In genomic region chr2:168338803-168339437, GRCh38 we compare ENCODE assay signal across 19 cellular contexts.
DNase-seq lines count a peak whose midpoint lies in the region; ATAC-seq and TF ChIP-seq lines count a peak whose summit lies in the region.
"Had no signal": no experiment of that assay in that cellular context is flagged by ENCODE, and none has a peak within 500 bp of the region (broad histone marks: within the 10 kb centered on the region; RNA-seq: fewer than 3 reads in every experiment).

No MANE protein-coding gene starts in this region.

- H2BK12ac ChIP-seq in neuronal stem cell (ENCODE audit: low read length): no peak overlapping the region

- no peak overlapping the region for H4K8ac ChIP-seq in neuronal stem cell (ENCODE audit: low read depth, low read length)

- no peak for TF ChIP-seq CTCF in SK-N-SH (IDR thresholded peaks at IDR 0.05)
- TF ChIP-seq CTCF in esophagus muscularis mucosa (IDR thresholded peaks at IDR 0.05): no peak
- TF ChIP-seq CTCF in GM13977 (IDR thresholded peaks at IDR 0.05; ENCODE audit: extremely low read depth, insufficient read depth, missing control alignments): no peak

- no peak for TF ChIP-seq RAD21 in SK-N-SH (IDR thresholded peaks at IDR 0.05; ENCODE audit: low read length)

- WGBS in SK-N-SH (ENCODE audit: low lambda C conversion rate): 82% methylated on average over 1 of the region's 1 CpG
- WGBS in esophagus muscularis mucosa: 82% methylated on average over 1 of the region's 1 CpG
- WGBS in neuronal stem cell (ENCODE audit: extremely low coverage in 2 of 2, insufficient read length in 2 of 2, insufficient replicate concordance in 1 of 2), 2 donors: no CpG with 5 or more reads among the region's 1 CpG

- no peak overlapping the region for H2BK15ac ChIP-seq in neuronal stem cell (ENCODE audit: low read length)

- ATAC-seq in SK-N-SH treated with all-trans-retinoic acid at 6 μM for 48 hours: no peak
- ATAC-seq: A549, HepG2 had no signal

- no peak for TF ChIP-seq POLR2A in esophagus muscularis mucosa (IDR thresholded peaks at IDR 0.05; ENCODE audit: low read depth)

- no peak overlapping the region for H2AK5ac ChIP-seq in neuronal stem cell (ENCODE audit: low read depth, low read length)

- TF ChIP-seq EP300 in SK-N-SH (IDR thresholded peaks at IDR 0.05; ENCODE audit: borderline replicate concordance in 1 of 2, low read depth in 1 of 2, low read length in 1 of 2) (peak in 1 of 2 experiments; percentile 16; a peak in 1 of 4 replicates), esophagus muscularis mucosa (IDR thresholded peaks at IDR 0.05) (no peak)

- no peaks in the 10 kb centered on the region for H3K27me3 ChIP-seq in SK-N-SH (ENCODE audit: insufficient read depth)
- no peaks in the 10 kb centered on the region for H3K27me3 ChIP-seq in esophagus muscularis mucosa
- no peaks in the 10 kb centered on the region for H3K27me3 ChIP-seq in neuronal stem cell (ENCODE audit: control insufficient read depth in 3 of 3, insufficient read depth in 3 of 3, low read depth in 1 of 3, low read length in 3 of 3)

- no peak overlapping the region for H3K27ac ChIP-seq in SK-N-SH (ENCODE audit: low read depth in 2 of 2, low read length in 1 of 2)
- no peak overlapping the region for H3K27ac ChIP-seq in esophagus muscularis mucosa (replicated peaks in 1 of 4)
- no peak overlapping the region for H3K27ac ChIP-seq in neuronal stem cell (replicated peaks; ENCODE audit: low read length)
- H3K27ac ChIP-seq: 22Rv1, A549, C4-2B had no signal

- no peak overlapping the region for H3K14ac ChIP-seq in neuronal stem cell (ENCODE audit: low read length)

- no peaks in the 10 kb centered on the region for H3F3A ChIP-seq in SK-N-SH (replicated peaks; ENCODE audit: insufficient read depth)

- peaks cover 0 to 6% of the 10 kb centered on the region in 2 experiments; a peak in 1 of 4 replicates for H3K4me1 ChIP-seq in SK-N-SH (ENCODE audit: control insufficient read depth in 1 of 2, insufficient read depth in 2 of 2, low read depth in 1 of 2, low read length in 1 of 2)
- H3K4me1 ChIP-seq in esophagus muscularis mucosa: no peaks in the 10 kb centered on the region
- peaks cover 2 to 6% of the 10 kb centered on the region in 2 donors for H3K4me1 ChIP-seq in neuronal stem cell (ENCODE audit: control insufficient read depth in 2 of 2, insufficient read depth in 1 of 2, low read depth in 1 of 2, low read length in 2 of 2)
- H3K4me1 ChIP-seq: A549 had no signal

- H3K36me3 ChIP-seq in SK-N-SH (replicated peaks in 1 of 2; ENCODE audit: control insufficient read depth in 1 of 2, insufficient read depth in 2 of 2, low read length in 1 of 2) (no peaks in the 10 kb centered on the region), esophagus muscularis mucosa (no peaks in the 10 kb centered on the region), neuronal stem cell (replicated peaks in 1 of 2; ENCODE audit: control insufficient read depth in 2 of 2, insufficient read depth in 2 of 2, low read length in 2 of 2) (no peaks in the 10 kb centered on the region)

- no peak overlapping the region for H2BK5ac ChIP-seq in neuronal stem cell (ENCODE audit: low read length)

- H3K79me2 ChIP-seq in SK-N-SH (ENCODE audit: insufficient read depth): no peaks in the 10 kb centered on the region

- H3K9me2 ChIP-seq in SK-N-SH: no peaks in the 10 kb centered on the region

- CTCF ChIA-PET in SK-N-SH (lab: Yijun Ruan, JAX): interaction anchor here (0.7 to 1.2 kb wide), 3 partner anchors 92 to 583 kb away, joined by 3 read pairs; partner anchors contain the start of gene STK39

- no peaks in the 10 kb centered on the region for H3K79me1 ChIP-seq in neuronal stem cell (ENCODE audit: low read depth, low read length)

- H3K4me2 ChIP-seq in SK-N-SH (no peak overlapping the region), neuronal stem cell (ENCODE audit: insufficient read depth, low read length, poor library complexity, severe bottlenecking) (no peak overlapping the region)
- H3K4me2 ChIP-seq: A549 had no signal

- DNase-seq in SK-N-SH (no peak), esophagus muscularis mucosa (ENCODE audit: extremely low spot score) (peak; percentile 45), neuronal stem cell (ENCODE audit: low spot score) (no peak), COR-L47 (lab: John Stamatoyannopoulos, UW) (no peak), GM13977 (ENCODE audit: low spot score) (no peak)
- no peak for DNase-seq in central memory CD4-positive, alpha-beta T cell
- DNase-seq: AML-193; CD4-positive, alpha-beta T cell; DMS153; DMS79; GDM1; GOT3; H9; KBM-7 had no signal

- intact Hi-C loops in esophagus muscularis mucosa (cut with DNase I): loop anchor here (10.0 kb wide), 1 partner anchor 84 kb away; no protein-coding TSS in a partner anchor

- H3K18ac ChIP-seq in neuronal stem cell (ENCODE audit: low read length): no peak overlapping the region

- H3K23ac ChIP-seq in neuronal stem cell (ENCODE audit: low read depth, low read length, poor library complexity): no peak overlapping the region

- H4K91ac ChIP-seq in neuronal stem cell (ENCODE audit: low read depth, low read length, poor library complexity): no peak overlapping the region

- H4K20me1 ChIP-seq in SK-N-SH (ENCODE audit: insufficient read depth): no peaks in the 10 kb centered on the region

- H3K4ac ChIP-seq in neuronal stem cell (ENCODE audit: low read length): no peak overlapping the region

- in situ Hi-C loops in GM13977 (cut with MboI; ENCODE audit: low pct_unique_long_range_greater_than_20kb, low sequenced_read_pairs, unreplicated experiment): loop anchor here (25.0 kb wide), 1 partner anchor 573 kb away; the partner anchor contains the start of gene G6PC2

- no peak overlapping the region for H2BK120ac ChIP-seq in neuronal stem cell (ENCODE audit: low read depth, low read length)

- H3K9ac ChIP-seq in SK-N-SH (no peak overlapping the region), neuronal stem cell (ENCODE audit: low read depth, low read length, poor library complexity) (no peak overlapping the region)

- POLR2A ChIA-PET in SK-N-SH (lab: Yijun Ruan, JAX): no interaction called here

- no peak overlapping the region for H2AFZ ChIP-seq in SK-N-SH (ENCODE audit: low read depth)
- H2AFZ ChIP-seq in neuronal stem cell (ENCODE audit: low read length): peak overlapping the region; percentile 3

- H3K4me3 ChIP-seq in SK-N-SH (ENCODE audit: low read depth in 2 of 2, low read length in 1 of 2) (no peak overlapping the region), esophagus muscularis mucosa (no peak overlapping the region), neuronal stem cell (ENCODE audit: low read length in 2 of 2) (no peak overlapping the region)
- H3K4me3 ChIP-seq: A549 had no signal

- H3K9me3 ChIP-seq in SK-N-SH (no peaks in the 10 kb centered on the region), esophagus muscularis mucosa (no peaks in the 10 kb centered on the region), neuronal stem cell (replicated peaks in 1 of 2; ENCODE audit: control insufficient read depth in 2 of 2, insufficient read depth in 1 of 2, low read depth in 1 of 2, low read length in 2 of 2) (no peaks in the 10 kb centered on the region)
- H3K9me3 ChIP-seq: A549 had no signal

TF ChIP-seq in SK-N-SH treated with all-trans-retinoic acid at 6 μM for 48 hours, 23 proteins besides CTCF, POLR2A, EP300 and RAD21:
- peak; percentile 66 for TF ChIP-seq TCF4 (CRISPR knock-in tag; IDR thresholded peaks at IDR 0.05; ENCODE audit: borderline replicate concordance)
- TF ChIP-seq BACH2 (CRISPR knock-in tag; IDR thresholded peaks at IDR 0.05; ENCODE audit: borderline replicate concordance): no peak
- no peak for TF ChIP-seq ZFP3 (CRISPR knock-in tag; IDR thresholded peaks at IDR 0.05)
- no peak for TF ChIP-seq ZC3H10 (CRISPR knock-in tag; IDR thresholded peaks at IDR 0.05)
- no peak for TF ChIP-seq CSDC2 (CRISPR knock-in tag; IDR thresholded peaks at IDR 0.05)

TF ChIP-seq in SK-N-SH, 30 proteins besides CTCF, POLR2A, EP300 and RAD21:
- TF ChIP-seq IRF3 (IDR thresholded peaks at IDR 0.05; ENCODE audit: low read depth, low read length) (no peak), GATA2 (CRISPR knock-in tag; IDR thresholded peaks at IDR 0.05) (no peak), RXRA (IDR thresholded peaks at IDR 0.05; ENCODE audit: borderline replicate concordance, low read depth) (no peak), RCOR1 (IDR thresholded peaks at IDR 0.05; ENCODE audit: low read length) (no peak), YY1 (IDR thresholded peaks at IDR 0.05; ENCODE audit: low read depth) (no peak), ELF1 (IDR thresholded peaks at IDR 0.05) (no peak)
